In the genomic region with DNA sequence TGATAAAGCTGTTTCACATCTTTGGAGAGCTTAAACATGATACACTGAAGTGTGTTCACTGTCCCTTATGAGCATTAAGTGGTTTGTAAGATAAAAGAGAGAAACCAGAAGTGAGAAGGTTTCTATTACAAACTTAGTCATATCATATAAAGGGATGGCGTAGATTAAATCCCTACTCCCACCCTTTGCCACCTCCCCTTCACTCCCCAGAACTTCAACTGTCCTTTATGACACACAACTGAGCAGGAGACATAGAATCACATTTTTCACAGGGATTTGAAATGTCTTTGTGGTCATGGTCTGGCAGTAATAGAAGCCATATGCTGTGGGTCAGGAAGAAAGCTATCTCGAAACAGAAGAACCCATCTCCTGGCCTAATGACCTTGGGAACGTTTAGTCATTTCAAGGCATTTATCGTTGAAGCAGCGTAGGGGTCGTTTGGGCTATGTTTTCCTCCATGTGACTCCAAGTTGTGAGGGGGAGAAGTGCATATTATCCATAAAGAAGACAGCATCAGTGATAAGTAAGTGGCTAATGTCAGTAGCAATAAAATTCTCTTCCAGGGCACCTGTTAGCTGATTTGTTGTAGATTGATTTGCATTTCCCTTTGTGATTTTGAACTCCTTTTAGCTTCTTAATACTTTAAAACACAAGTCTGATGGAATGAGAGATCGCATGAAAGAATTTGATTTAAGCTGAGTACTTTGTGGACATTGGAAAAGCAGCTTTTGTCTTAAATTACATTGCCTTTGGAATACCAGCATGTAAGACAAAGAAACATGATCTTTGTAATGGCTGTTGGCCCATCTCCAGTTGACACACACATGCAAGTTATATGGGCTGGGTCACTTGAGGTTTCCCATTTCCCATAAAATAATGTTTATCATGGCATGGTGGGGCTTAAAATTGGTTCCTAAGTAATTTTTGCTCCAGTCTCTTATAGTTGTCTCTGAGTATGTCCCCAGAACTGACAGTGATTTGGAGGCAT, we compare ENCODE assay signal across 9 cellular contexts.
DNase-seq lines count a peak whose midpoint lies in the region; ATAC-seq, FAIRE-seq and TF ChIP-seq lines count a peak whose summit lies in the region.
"Had no signal": no experiment of that assay in that cellular context is flagged by ENCODE, and none has a peak within 500 bp of the region (broad histone marks: within the 10 kb centered on the region; RNA-seq: fewer than 3 reads in every experiment).

No MANE protein-coding gene starts in this region.

- intact Hi-C loops in gastrocnemius medialis (cut with DNase I; ENCODE audit: low total_unique reads), result no loop called here

- H3K9me3 ChIP-seq in adipocyte (ENCODE audit: control insufficient read depth, low read length) (no peaks in the 10 kb centered on the region), gastrocnemius medialis (no peaks in the 10 kb centered on the region)

- in situ Hi-C loops in gastrocnemius medialis (cut with MboI; ENCODE audit: low sequenced_read_pairs in 4 of 4), result no loop called here

- H3K4me1 ChIP-seq in adipocyte (ENCODE audit: control insufficient read depth, insufficient read depth, low read length), result peaks cover 5% of the 10 kb centered on the region
- H3K4me1 ChIP-seq in gastrocnemius medialis, result peaks cover 9 to 10% of the 10 kb centered on the region in 2 donors

- no peak overlapping the region for H3K9ac ChIP-seq in adipocyte (ENCODE audit: low read length)

- no peak for TF ChIP-seq POLR2A in gastrocnemius medialis (IDR thresholded peaks at IDR 0.05)

- H3K27me3 ChIP-seq in adipocyte (replicated peaks; ENCODE audit: control insufficient read depth, insufficient read depth, low read length) (no peaks in the 10 kb centered on the region), gastrocnemius medialis (no peaks in the 10 kb centered on the region)

- TF ChIP-seq CTCF in AG09319 (IDR thresholded peaks at IDR 0.05; ENCODE audit: low read depth, low read length), result no peak
- no peak for TF ChIP-seq CTCF in gastrocnemius medialis (IDR thresholded peaks at IDR 0.05 in 4 of 5, conservative IDR thresholded peaks at IDR 0.05 in 1 of 5)

- no peaks in the 10 kb centered on the region for H3K36me3 ChIP-seq in adipocyte (ENCODE audit: control insufficient read depth, insufficient read depth, low read length, severe bottlenecking)
- no peaks in the 10 kb centered on the region for H3K36me3 ChIP-seq in gastrocnemius medialis

- no peak overlapping the region for H3K27ac ChIP-seq in gastrocnemius medialis

- FAIRE-seq in HTR-8/SVneo (lab: Jason Lieb, UNC), result no peak

- H3K4me3 ChIP-seq in adipocyte (ENCODE audit: low read length) (no peak overlapping the region), gastrocnemius medialis (no peak overlapping the region)

- peak; percentile 73 for ATAC-seq in GM19468 (IDR thresholded peaks at IDR 0.05; ENCODE audit: extremely low read depth, unreplicated experiment)
- ATAC-seq in HG03159 (IDR thresholded peaks at IDR 0.05; ENCODE audit: unreplicated experiment), result peak; percentile 87
- no peak for ATAC-seq in gastrocnemius medialis

- DNase-seq in AG09319 (ENCODE audit: extremely low read depth, low read depth) (peak; percentile 27), adipocyte (ENCODE audit: low read depth) (peak; percentile 87), kidney glomerular epithelial cell (lab: John Stamatoyannopoulos, UW) (no peak), HTR-8/SVneo (ENCODE audit: insufficient read length, low spot score) (no peak), 8988T (no peak), gastrocnemius medialis (no peak)
- DNase-seq: GOT3 had no signal

Comparison
In these comparisons a context has a peak if more than half of its experiments do, and no peak if none do; other contexts are left out.
1. DNase-seq: peak in AG09319 (single experiment) and adipocyte (single experiment); none in kidney glomerular epithelial cell (single experiment), HTR-8/SVneo (single experiment), 8988T (single experiment) and gastrocnemius medialis (0 of 2).
2. ATAC-seq: peak in GM19468 (single experiment) and HG03159 (single experiment); none in gastrocnemius medialis (0 of 2).